In genomic region chr10:112643600-112643999, GRCh38 we compare ENCODE assay signal across 19 cellular contexts.
"Had no signal": no experiment of that assay in that cellular context is flagged by ENCODE, and none has a peak within 500 bp of the region (broad histone marks: within the 10 kb centered on the region; RNA-seq: fewer than 3 reads in every experiment).

No MANE protein-coding gene starts in this region.

- DNase-seq: Karpas-422, KG1, MM.1S, NCI-H1092 treated with DMSO at 0.1 percent for 48 hours, NCI-H1436, NCI-H187, NCI-H2029, NCI-H2081 treated with DMSO at 0.1 percent for 48 hours, NCI-H2171, NCI-H226, NCI-H446, NCI-H510A, NCI-H524 treated with DMSO at 0.1 percent for 48 hours, NCI-H774, SHP77, SK-N-SH, SW 1271 had no signal

- ATAC-seq: Panc1 had no signal

- H3K4me2 ChIP-seq: SK-N-SH had no signal

- H3K9ac ChIP-seq: SK-N-SH had no signal

- H3K9me3 ChIP-seq: SK-N-SH had no signal

- H3K27ac ChIP-seq: RWPE1 had no signal
